16 cellular contexts compared by ENCODE assay signal in the genomic region with DNA sequence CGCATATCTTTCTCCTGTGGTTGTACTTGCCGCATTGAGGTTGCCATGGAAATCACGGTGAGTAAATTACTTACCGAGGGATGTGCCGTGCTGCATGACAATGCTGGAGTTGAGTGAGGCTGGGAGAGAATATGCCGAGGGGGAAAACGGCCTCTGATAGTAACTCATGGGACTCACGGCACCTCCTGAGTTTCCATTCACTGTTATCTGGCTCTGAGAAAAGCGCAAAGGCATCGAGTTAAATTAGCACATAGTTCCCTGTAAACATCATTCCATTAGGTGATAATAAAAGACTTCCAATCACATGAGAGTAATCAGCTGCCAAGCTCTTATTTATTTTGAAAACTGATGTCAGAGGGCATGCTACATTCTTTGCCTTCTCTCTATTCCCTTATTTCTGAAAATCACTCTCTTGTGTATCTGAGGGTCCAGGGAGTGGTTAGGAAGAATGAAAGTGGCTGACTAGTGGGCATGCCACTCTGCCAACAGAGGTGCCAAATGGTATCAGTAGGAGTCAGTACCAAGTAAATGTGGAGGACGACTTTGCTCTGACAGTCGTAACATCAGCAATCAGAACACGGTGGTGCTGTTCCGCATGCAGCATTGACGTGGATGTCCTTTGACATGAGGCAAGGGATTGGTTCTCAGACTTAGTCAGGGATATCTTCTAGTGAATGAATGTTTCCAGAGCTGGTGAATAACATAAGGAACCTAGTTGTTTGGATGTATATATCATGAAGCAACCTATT.
"Had no signal": no experiment of that assay in that cellular context is flagged by ENCODE, and none has a peak within 500 bp of the region (broad histone marks: within the 10 kb centered on the region; RNA-seq: fewer than 3 reads in every experiment).

No MANE protein-coding gene starts in this region.

- H3K27ac ChIP-seq: esophagus squamous epithelium, gastroesophageal sphincter, lower lobe of right lung, neutrophil, psoas muscle had no signal

- H3K27me3 ChIP-seq: esophagus squamous epithelium, gastroesophageal sphincter, neutrophil had no signal

- ATAC-seq: gastroesophageal sphincter, left lobe of liver, lower lobe of right lung, psoas muscle had no signal

- H3K4me1 ChIP-seq: esophagus squamous epithelium, lower lobe of right lung, psoas muscle had no signal

- H3K4me2 ChIP-seq: smooth muscle cell had no signal

- H3K9me3 ChIP-seq: esophagus squamous epithelium, gastroesophageal sphincter, lower lobe of right lung, neutrophil, psoas muscle had no signal

- H3K36me3 ChIP-seq: neutrophil had no signal

- DNase-seq: cerebellar nuclear complex; esophagus squamous epithelium; foreskin fibroblast; glutamatergic neuron; hippocampal formation; kidney glomerular epithelial cell; lower lobe of right lung; naive B cell; nephron progenitor cell; psoas muscle; stimulated activated CD4-positive, alpha-beta T cell treated with anti-CD3 and anti-CD28 coated beads, Interleukin-2, amount 100 ng/mL, for 48 hours; stimulated activated naive CD4-positive, alpha-beta T cell treated with Interleukin-2 at 50 U/mL for 16 hours had no signal

- H3K4me3 ChIP-seq: esophagus squamous epithelium, gastroesophageal sphincter, lower lobe of right lung, psoas muscle, smooth muscle cell had no signal
